ENCODE assay signal across 8 cellular contexts in genomic region chr11:10857604-10858504, GRCh38. TPM values are rescaled to one million over a fixed set of nuclear protein-coding genes. Genes with fewer than 3 reads are reported as not detected.
DNase-seq lines count a peak whose midpoint lies in the region; ATAC-seq, FAIRE-seq and TF ChIP-seq lines count a peak whose summit lies in the region.

Gene ZBED5 (minus strand): TSS chr11:10858053. CDS start chr11:10854945, 3,108 bp downstream.

- ATAC-seq in GM21447 (IDR thresholded peaks at IDR 0.05; ENCODE audit: unreplicated experiment) = peak; percentile 90

- H3F3A ChIP-seq in OCI-LY1 (ENCODE audit: insufficient read depth, low read length) = no peaks in the 10 kb centered on the region

- H3K36me3 ChIP-seq in HUES64 (ENCODE audit: insufficient read depth, low read length) (peaks cover 37% of the 10 kb centered on the region), OCI-LY1 (ENCODE audit: insufficient read depth, low read length) (peaks cover 41% of the 10 kb centered on the region)

- H3K4me3 ChIP-seq in HUES64 (ENCODE audit: low read length) = peak within 1 kb of the TSS; percentile 88
- H3K4me3 ChIP-seq in OCI-LY1 (ENCODE audit: low read depth, low read length, poor library complexity, severe bottlenecking) = peak within 1 kb of the TSS; percentile 99

- H3K9me2 ChIP-seq in OCI-LY1 (ENCODE audit: low read depth, low read length) = no peaks in the 10 kb centered on the region

- TF ChIP-seq CTCF in OCI-LY1 (IDR thresholded peaks at IDR 0.05; ENCODE audit: low read length) (no peak), mesothelial cell of epicardium (IDR thresholded peaks at IDR 0.05; ENCODE audit: unreplicated experiment) (no peak)

- no peaks in the 10 kb centered on the region for H4K20me1 ChIP-seq in OCI-LY1 (ENCODE audit: insufficient read depth, low read length)

- H3K27me3 Mint-ChIP-seq in mesothelial cell of epicardium (ENCODE audit: low read depth) = no peaks in the 10 kb centered on the region

- H2AFZ ChIP-seq in OCI-LY1 (ENCODE audit: low read length) = 0 out of 2 replicates have a peak within 1 kb of the TSS, but pooled peaks have one; percentile 50

- peaks cover 23% of the 10 kb centered on the region for H3K79me2 ChIP-seq in OCI-LY1 (ENCODE audit: insufficient read depth, low read length)

- H3K9ac ChIP-seq in HUES64 (ENCODE audit: low read depth, low read length) (peak within 1 kb of the TSS; percentile 94), OCI-LY1 (ENCODE audit: low read length) (peak within 1 kb of the TSS; percentile 99)

- DNase-seq in D341Med (ENCODE audit: low spot score) (peak; percentile 94), mesothelial cell of epicardium (ENCODE audit: low spot score in 2 of 2, unreplicated experiment in 2 of 2) (peak; percentile 84 to 95)
- DNase-seq in activated CD8-positive, alpha-beta memory T cell treated with anti-CD3 and anti-CD28 coated beads, Interleukin-2, amount 50 U/mL, for 4 hours = peak; percentile 94
- peak; percentile 95 for DNase-seq in stimulated activated CD8-positive, alpha-beta memory T cell treated with anti-CD3 and anti-CD28 coated beads, Interleukin-15, amount 100 ng/mL, for 48 hours (ENCODE audit: low read depth in 2 of 2)

- no peaks in the 10 kb centered on the region for H3K9me3 ChIP-seq in HUES64 (ENCODE audit: insufficient read depth, low read depth, low read length)
- H3K9me3 ChIP-seq in OCI-LY1 (ENCODE audit: low read length) = no peaks in the 10 kb centered on the region

- peaks cover 4% of the 10 kb centered on the region for H3K9me3 Mint-ChIP-seq in mesothelial cell of epicardium

- H3K4me1 Mint-ChIP-seq in mesothelial cell of epicardium = peaks cover 43% of the 10 kb centered on the region

- H3K4me3 Mint-ChIP-seq in mesothelial cell of epicardium = peak within 1 kb of the TSS; percentile 97

- FAIRE-seq in endometrium (lab: Jason Lieb, UNC) = peak; percentile 76

- H3K27me3 ChIP-seq in HUES64 (ENCODE audit: insufficient read depth, low read length) = no peaks in the 10 kb centered on the region
- no peaks in the 10 kb centered on the region for H3K27me3 ChIP-seq in OCI-LY1 (ENCODE audit: insufficient read depth, low read length)

- H3K4me1 ChIP-seq in HUES64 (ENCODE audit: insufficient read depth, low read length) (peaks cover 14% of the 10 kb centered on the region), OCI-LY1 (ENCODE audit: insufficient read depth, low read length, severe bottlenecking) (peaks cover 19% of the 10 kb centered on the region)

- peak within 1 kb of the TSS; percentile 100 for H3K4me2 ChIP-seq in OCI-LY1 (ENCODE audit: low read length)

- peak within 1 kb of the TSS; percentile 99 for H3K27ac Mint-ChIP-seq in mesothelial cell of epicardium

- peak within 1 kb of the TSS; percentile 91 for H3K27ac ChIP-seq in HUES64 (ENCODE audit: low read depth, low read length)
- H3K27ac ChIP-seq in OCI-LY1 (ENCODE audit: low read depth, low read length, poor library complexity, severe bottlenecking) = peak within 1 kb of the TSS; percentile 78

- H3K36me3 Mint-ChIP-seq in mesothelial cell of epicardium = peaks cover 15% of the 10 kb centered on the region

- WGBS in HUES64 = under 1% methylated on average over 72 of the region's 72 CpGs

RNA-seq across cellular contexts. Expression of gene ZBED5, which starts in this region (rescaled TPM):
- polyA plus RNA-seq in HUES64 (2013, experiment 1 of 2) = 53.6 TPM
- 62.7 TPM for polyA plus RNA-seq in HUES64 (2013, experiment 2 of 2)
- 116 to 120 TPM (median 120 TPM) in 3 replicates for total RNA-seq in mesothelial cell of epicardium

Comparison
In these comparisons a context has a peak if more than half of its experiments do, and no peak if none do; other contexts are left out.
1. Peak in every context shown above with its lines: DNase-seq, ATAC-seq, H3K4me3 ChIP-seq and H3K27ac ChIP-seq.